In the genomic region with DNA sequence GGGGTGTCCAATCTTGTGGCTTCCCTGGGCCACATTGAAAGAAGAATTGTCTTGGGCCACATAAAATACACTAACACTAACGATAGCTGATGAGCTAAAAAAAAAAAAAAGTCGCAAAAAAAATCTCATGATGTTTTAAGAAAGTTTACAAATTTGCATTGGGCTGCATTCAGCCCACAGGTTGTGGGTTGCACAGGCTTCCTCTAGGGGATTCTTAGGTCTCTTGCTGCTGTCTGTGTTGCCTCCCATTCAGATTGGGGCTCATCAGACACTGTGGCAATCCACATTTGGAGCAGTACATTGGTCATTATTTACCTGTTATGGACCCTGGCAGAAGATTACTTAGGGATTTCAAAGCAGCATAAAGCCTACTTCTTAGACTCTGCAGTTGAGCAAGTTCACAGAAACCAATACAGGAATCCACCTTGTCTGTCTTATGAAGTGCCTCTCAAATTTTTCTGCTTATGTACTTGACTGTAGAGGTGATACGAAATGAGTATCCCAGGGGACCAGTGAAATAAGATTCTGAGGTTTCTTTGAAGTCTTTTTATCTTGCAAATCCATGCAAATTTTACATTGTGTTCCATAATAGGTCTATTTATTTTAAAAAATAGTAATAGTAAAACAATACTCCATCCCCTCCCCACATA, we compare ENCODE assay signal across 14 cellular contexts.
DNase-seq lines count a peak whose midpoint lies in the region; ATAC-seq and TF ChIP-seq lines count a peak whose summit lies in the region.
"Had no signal": no experiment of that assay in that cellular context is flagged by ENCODE, and none has a peak within 500 bp of the region (broad histone marks: within the 10 kb centered on the region; RNA-seq: fewer than 3 reads in every experiment).

No MANE protein-coding gene starts in this region.

- H3K79me2 ChIP-seq in neural progenitor cell (ENCODE audit: low read depth), result no peaks in the 10 kb centered on the region

- TF ChIP-seq CTCF in neural progenitor cell (IDR thresholded peaks at IDR 0.05), result no peak

- DNase-seq in germinal center (ENCODE audit: low spot score) (peak; percentile 12), COLO829 (ENCODE audit: low spot score) (no peak), SIG-M5 treated with dmso at 0.1 percent for 504 hours (lab: John Stamatoyannopoulos, UW; ENCODE audit: unreplicated experiment) (no peak), neural progenitor cell (ENCODE audit: low spot score) (no peak), midbrain (lab: John Stamatoyannopoulos, UW) (no peak)
- DNase-seq: activated CD4-positive, alpha-beta T cell treated with anti-CD3 and anti-CD28 coated beads, Interleukin-2, amount 50 U/mL, for 1 hour; activated effector memory CD4-positive, alpha-beta T cell treated with Interleukin-2 at 50 U/mL for 16 hours; central memory CD4-positive, alpha-beta T cell; NCI-H1092; stimulated activated CD4-positive, alpha-beta T cell treated with anti-CD3 and anti-CD28 coated beads, Interleukin-4, amount 100 ng/mL, for 24 hours had no signal

- H3K9me3 ChIP-seq in neural progenitor cell (ENCODE audit: low read depth), result no peaks in the 10 kb centered on the region

- no peaks in the 10 kb centered on the region for H3K4me1 ChIP-seq in neural progenitor cell

- H3K4me3 ChIP-seq in neural progenitor cell, result no peak overlapping the region

- no peaks in the 10 kb centered on the region for H3K36me3 ChIP-seq in neural progenitor cell

- H3K27me3 ChIP-seq in neural progenitor cell, result no peaks in the 10 kb centered on the region

- no peak overlapping the region for H3K27ac Mint-ChIP-seq in neural progenitor cell

- H3F3A ChIP-seq in neural progenitor cell (ENCODE audit: low read depth), result no peaks in the 10 kb centered on the region

- no peak overlapping the region for H2AFZ ChIP-seq in neural progenitor cell (replicated peaks)

- H4K20me1 ChIP-seq in neural progenitor cell (ENCODE audit: low read depth), result no peaks in the 10 kb centered on the region

- no peaks in the 10 kb centered on the region for H3K9me3 Mint-ChIP-seq in neural progenitor cell

- peaks cover 2% of the 10 kb centered on the region for H3K4me1 Mint-ChIP-seq in neural progenitor cell

- H3K27ac ChIP-seq in neural progenitor cell, result no peak overlapping the region

- ATAC-seq in GM19025 (IDR thresholded peaks at IDR 0.05; ENCODE audit: low read depth, unreplicated experiment) (peak; percentile 83), GM21529 (IDR thresholded peaks at IDR 0.05; ENCODE audit: unreplicated experiment) (peak; percentile 96), HG03095 (IDR thresholded peaks at IDR 0.05; ENCODE audit: unreplicated experiment) (peak; percentile 84)
- ATAC-seq: esophagus mucosa had no signal

- H3K9ac ChIP-seq in neural progenitor cell, result no peak overlapping the region

- no peak overlapping the region for H3K4me3 Mint-ChIP-seq in neural progenitor cell

- no peaks in the 10 kb centered on the region for H3K36me3 Mint-ChIP-seq in neural progenitor cell

- H3K27me3 Mint-ChIP-seq in neural progenitor cell (ENCODE audit: insufficient read depth, low read depth), result no peaks in the 10 kb centered on the region

- no peak overlapping the region for H3K4me2 ChIP-seq in neural progenitor cell
